21 cellular contexts compared by ENCODE assay signal in genomic region chr1:75768021-75768420, GRCh38. TPM values are rescaled to one million over a fixed set of nuclear protein-coding genes. Genes with fewer than 3 reads are reported as not detected.
DNase-seq lines count a peak whose midpoint lies in the region; ATAC-seq and TF ChIP-seq lines count a peak whose summit lies in the region.
"Had no signal": no experiment of that assay in that cellular context is flagged by ENCODE, and none has a peak within 500 bp of the region (broad histone marks: within the 10 kb centered on the region; RNA-seq: fewer than 3 reads in every experiment).

No MANE protein-coding gene starts in this region.

- TF ChIP-seq CTCF in AG10803 (conservative IDR thresholded peaks at IDR 0.05; ENCODE audit: low read length) (no peak), osteoblast (IDR thresholded peaks at IDR 0.05; ENCODE audit: extremely low read depth, low read depth, low read length) (no peak), coronary artery (IDR thresholded peaks at IDR 0.05) (no peak)

- H3K4me2 ChIP-seq in osteoblast (ENCODE audit: insufficient read depth, low read length), result no peak overlapping the region
- H3K4me2 ChIP-seq: A549 had no signal

- no peak overlapping the region for H3K4me3 ChIP-seq in AG10803 (ENCODE audit: low read length)
- H3K4me3 ChIP-seq in osteoblast (ENCODE audit: insufficient read depth, low read length), result no peak overlapping the region
- H3K4me3 ChIP-seq in coronary artery, result no peak overlapping the region
- H3K4me3 ChIP-seq: A549, Peyer's patch had no signal

- H3K4me1 ChIP-seq in osteoblast (ENCODE audit: insufficient read depth, low read length), result peaks cover 14% of the 10 kb centered on the region
- H3K4me1 ChIP-seq: Peyer's patch had no signal

- H3K27ac ChIP-seq in epithelial cell of prostate (peak overlapping the region; percentile 23), osteoblast (ENCODE audit: low read depth, low read length) (no peak overlapping the region), coronary artery (no peak overlapping the region)
- H3K27ac ChIP-seq: A549, Peyer's patch had no signal

- no peak for ATAC-seq in activated CD4-positive, CD25-positive, alpha-beta regulatory T cell treated with anti-CD3 and anti-CD28 coated beads, Interleukin-2, amount 50 U/mL, for 24 hours
- ATAC-seq in HG03457 (IDR thresholded peaks at IDR 0.05; ENCODE audit: unreplicated experiment), result no peak
- ATAC-seq: A549 had no signal

- no peaks in the 10 kb centered on the region for H4K20me1 ChIP-seq in osteoblast (ENCODE audit: insufficient read depth, low read length)

- no peaks in the 10 kb centered on the region for H3K27me3 ChIP-seq in osteoblast (ENCODE audit: insufficient read depth, low read length)
- H3K27me3 ChIP-seq: Peyer's patch had no signal

- H3K36me3 ChIP-seq in osteoblast (ENCODE audit: insufficient read depth, low read length), result no peaks in the 10 kb centered on the region
- H3K36me3 ChIP-seq: Peyer's patch had no signal

- H2AFZ ChIP-seq in osteoblast (ENCODE audit: low read length), result peak overlapping the region; percentile 7

- H3K9me3 ChIP-seq in osteoblast (ENCODE audit: low read depth, low read length), result no peaks in the 10 kb centered on the region
- H3K9me3 ChIP-seq: A549, Peyer's patch had no signal

- DNase-seq in AG10803 (ENCODE audit: low read depth), result peak; percentile 18
- peak; percentile 18 for DNase-seq in M059J (ENCODE audit: low read depth)
- DNase-seq in epithelial cell of prostate (ENCODE audit: low read depth, low spot score), result no peak
- no peak for DNase-seq in osteoblast (ENCODE audit: insufficient read length, low spot score, missing footprints)
- no peak for DNase-seq in coronary artery (ENCODE audit: low spot score)
- DNase-seq: AML-193; Calu3; CD4-positive, alpha-beta T cell; H7; IMR-90; Kasumi-1; NCI-H1417; NCI-H1930; NCI-H2171 treated with DMSO at 0.1 percent for 48 hours; NCI-H510A; NCI-H82; Peyer's patch; SHP77 treated with DMSO at 0.1 percent for 48 hours had no signal

- H3K79me2 ChIP-seq in osteoblast (ENCODE audit: insufficient read depth, low read length), result no peaks in the 10 kb centered on the region

RNA-seq across cellular contexts. Expression of gene RABGGTB, which starts 18.0 kb away (rescaled TPM):
- total RNA-seq in M059J (2014; rRNA removed; shearing (Covaris generic)), result 49.8 and 67.4 TPM in 2 replicates
- 66.0 and 76.0 TPM in 2 replicates for total RNA-seq in osteoblast

RNA-seq across cellular contexts. Expression of gene MSH4, which starts 28.7 kb away (rescaled TPM):
- not detected in 2 replicates for total RNA-seq in M059J (2014; rRNA removed; shearing (Covaris generic))
- total RNA-seq in osteoblast, result under 0.01 and 0.29 TPM in 2 replicates

RNA-seq across cellular contexts. Expression of gene ACADM, which starts 43.5 kb away (rescaled TPM):
- 55.1 and 65.1 TPM in 2 replicates for total RNA-seq in M059J (2014; rRNA removed; shearing (Covaris generic))
- total RNA-seq in osteoblast, result 28.9 and 33.7 TPM in 2 replicates

Comparison
In these comparisons a context has a peak if more than half of its experiments do, and no peak if none do; other contexts are left out.
1. DNase-seq: peak in AG10803 (single experiment) and M059J (single experiment); none in epithelial cell of prostate (single experiment), osteoblast (single experiment) and coronary artery (single experiment).